Comparison of ENCODE assay signal across 8 cellular contexts in genomic region chr10:95656291-95657164, GRCh38. TPM values are rescaled to one million over a fixed set of nuclear protein-coding genes. Genes with fewer than 3 reads are reported as not detected.
DNase-seq lines count a peak whose midpoint lies in the region; ATAC-seq and TF ChIP-seq lines count a peak whose summit lies in the region.

ALDH18A1 (minus strand) TSS chr10:95656711; CDS start chr10:95653377, 3,334 bp downstream.

- POLR2A ChIA-PET in RWPE1 (lab: Yijun Ruan, JAX; ENCODE audit: low non-redundant PET) = no interaction called here

- H3K27ac ChIP-seq in DOHH2 (ENCODE audit: low read depth, low read length) (no peak within 1 kb of the TSS; the same call in 1 of the 2 replicates), RWPE1 (peak within 1 kb of the TSS; percentile 47)

- no peaks in the 10 kb centered on the region for H3K27me3 ChIP-seq in DOHH2 (ENCODE audit: control insufficient read depth, low read length)

- H3K4me1 Mint-ChIP-seq in natural killer cell = peaks cover 21 to 24% of the 10 kb centered on the region in 2 donors

- no peaks in the 10 kb centered on the region for H3K9me2 ChIP-seq in DOHH2 (replicated peaks; ENCODE audit: control insufficient read depth, low read length)

- ATAC-seq in GM21723 (IDR thresholded peaks at IDR 0.05; ENCODE audit: unreplicated experiment) (peak; percentile 92), natural killer cell (peak; percentile 93 to 96 (median 95))

- no peaks in the 10 kb centered on the region for H4K20me1 ChIP-seq in DOHH2 (ENCODE audit: control insufficient read depth, insufficient read depth, low read depth, low read length)

- peak; percentile 97 for DNase-seq in KBM-7
- DNase-seq in RWPE1 (ENCODE audit: low spot score) = peak; percentile 92
- DNase-seq in activated T-helper 1 cell treated with anti-CD3 and anti-CD28 coated beads, Interleukin-2, amount 50 U/mL, for 16 hours (ENCODE audit: low read depth in 1 of 2, low spot score in 1 of 2) = peak; percentile 80 to 82
- DNase-seq in fibroblast of mammary gland (ENCODE audit: low read depth) = peak; percentile 83
- DNase-seq in natural killer cell = peak; percentile 84
- peak; percentile 78 to 92 (median 86) for DNase-seq in stimulated activated naive CD4-positive, alpha-beta T cell (lab: John Stamatoyannopoulos, UW)

- peaks cover 57% of the 10 kb centered on the region for H3K79me2 ChIP-seq in DOHH2 (ENCODE audit: control insufficient read depth, low read length)

- no peaks in the 10 kb centered on the region for H3F3A ChIP-seq in DOHH2 (ENCODE audit: control insufficient read depth, insufficient read depth)

- peaks cover 20% of the 10 kb centered on the region for H3K4me1 ChIP-seq in DOHH2 (ENCODE audit: control insufficient read depth, low read length)

- H3K36me3 ChIP-seq in DOHH2 (ENCODE audit: control insufficient read depth, low read length) = peaks cover 39% of the 10 kb centered on the region

- CTCF ChIA-PET in RWPE1 (lab: Yijun Ruan, JAX) = interaction anchor here (0.5 to 0.6 kb wide), 2 partner anchors 10 to 38 kb away, joined by 3 to 4 read pairs; no protein-coding TSS in a partner anchor

- no peaks in the 10 kb centered on the region for H3K9me3 ChIP-seq in DOHH2 (ENCODE audit: control insufficient read depth, insufficient read depth, low read length)

- in situ Hi-C loops in KBM-7 (cut with MboI; ENCODE audit: low pct_unique_long_range_greater_than_20kb, low sequenced_read_pairs) = no loop called here

- peak within 1 kb of the TSS; percentile 99 for H3K4me3 Mint-ChIP-seq in natural killer cell

- H3K4me3 ChIP-seq in DOHH2 (ENCODE audit: low read length) = peak within 1 kb of the TSS; percentile 85
- peak within 1 kb of the TSS; percentile 88 for H3K4me3 ChIP-seq in fibroblast of mammary gland (ENCODE audit: control insufficient read depth, low read depth, low read length)

- no peaks in the 10 kb centered on the region for H3K27me3 Mint-ChIP-seq in natural killer cell (ENCODE audit: low read depth in 2 of 2)

- no peaks in the 10 kb centered on the region for H3K9me3 Mint-ChIP-seq in natural killer cell

- intact Hi-C loops in natural killer cell (cut with micrococcal nuclease) = loop anchor here (2.0 kb wide), 1 partner anchor 38 kb away; no protein-coding TSS in a partner anchor

- peak within 1 kb of the TSS; percentile 88 for H3K4me2 ChIP-seq in DOHH2 (ENCODE audit: low read length)

- H3K27ac Mint-ChIP-seq in natural killer cell = peak within 1 kb of the TSS; percentile 87 to 88

- peaks cover 4% of the 10 kb centered on the region for H3K36me3 Mint-ChIP-seq in natural killer cell

- TF ChIP-seq CTCF in DOHH2 (IDR thresholded peaks at IDR 0.05; ENCODE audit: low read depth, low read length, poor library complexity, severe bottlenecking) (no peak), RWPE1 (conservative IDR thresholded peaks at IDR 0.05; ENCODE audit: low read depth) (no peak), fibroblast of mammary gland (conservative IDR thresholded peaks at IDR 0.05; ENCODE audit: control insufficient read depth, insufficient read depth, low read depth, low read length) (no peak), natural killer cell (IDR thresholded peaks at IDR 0.05) (no peak)

RNA-seq across cellular contexts. Expression of gene ALDH18A1, which starts in this region (rescaled TPM):
- total RNA-seq in natural killer cell = 10 to 100 TPM; 20.7 to 33.4 (median 25.2) TPM
